Comparison of ENCODE assay signal across 9 cellular contexts in the genomic region with DNA sequence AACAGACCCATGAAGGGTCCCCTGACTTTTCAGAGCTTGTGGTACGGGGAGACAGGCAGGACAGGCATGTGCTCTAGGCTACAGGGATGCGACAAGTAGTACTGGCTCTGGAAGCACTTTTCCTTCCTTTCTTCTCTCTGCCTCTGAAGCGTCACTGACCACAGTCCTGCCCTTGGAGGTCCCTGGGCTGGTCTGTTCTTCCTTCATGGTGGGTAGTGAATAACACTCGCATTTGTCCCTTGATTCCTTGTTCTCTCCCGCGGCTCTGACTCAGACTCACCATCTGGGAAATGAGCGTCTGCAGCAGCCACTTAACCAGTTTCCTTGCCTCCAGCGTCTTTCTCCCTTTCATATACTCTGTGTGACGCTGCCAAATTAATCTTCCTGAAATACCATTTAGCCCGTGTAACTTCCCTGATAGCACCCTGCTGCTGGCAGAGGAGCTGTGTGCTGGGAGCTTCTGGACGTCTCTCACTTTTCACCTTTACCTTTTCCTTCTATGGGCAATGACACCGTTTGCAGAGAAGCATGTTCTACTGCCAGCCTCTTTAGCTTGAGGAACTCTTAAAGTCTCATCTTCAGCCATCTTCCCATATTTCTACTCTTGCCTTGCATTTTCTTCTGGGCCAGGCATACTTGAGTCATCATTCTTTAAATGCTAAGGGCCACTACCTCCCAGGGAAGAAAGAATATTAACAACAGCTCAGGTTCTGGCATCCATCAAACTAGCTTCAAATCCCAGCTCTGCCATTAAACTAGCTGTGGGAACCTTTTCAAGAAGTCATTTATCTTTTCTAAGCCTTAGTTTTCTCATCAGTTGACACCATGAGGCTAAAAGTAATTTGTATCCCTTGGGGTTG. TPM values are rescaled to one million over a fixed set of nuclear protein-coding genes. Genes with fewer than 3 reads are reported as not detected.
DNase-seq lines count a peak whose midpoint lies in the region; ATAC-seq and TF ChIP-seq lines count a peak whose summit lies in the region.
"Had no signal": no experiment of that assay in that cellular context is flagged by ENCODE, and none has a peak within 500 bp of the region (broad histone marks: within the 10 kb centered on the region; RNA-seq: fewer than 3 reads in every experiment).

No MANE protein-coding gene starts in this region.

- DNase-seq in AG04449 (ENCODE audit: low read depth, low spot score), result peak; percentile 90
- DNase-seq in NCI-H2227 (lab: John Stamatoyannopoulos, UW; ENCODE audit: unreplicated experiment), result peak; percentile 25
- peak; percentile 8 for DNase-seq in middle frontal gyrus (ENCODE audit: extremely low spot score, low spot score)
- DNase-seq in 8988T, result no peak
- no peak for DNase-seq in HuH-7 (ENCODE audit: low spot score)
- no peak for DNase-seq in DMS153 (lab: John Stamatoyannopoulos, UW)

- TF ChIP-seq CTCF in AG04449 (IDR thresholded peaks at IDR 0.05; ENCODE audit: insufficient read depth, low read length, missing control alignments), result no peak

- H3K4me3 ChIP-seq in AG04449 (ENCODE audit: low read depth, low read length) (peak overlapping the region; percentile 33), esophagus (ENCODE audit: low read depth in 1 of 2, low read length in 2 of 2) (no peak overlapping the region)

- CTCF ChIA-PET in AG04449 (lab: Yijun Ruan, JAX), result interaction anchor here (2.6 kb wide), 1 partner anchor 8 kb away, joined by 9 read pairs; no protein-coding TSS in a partner anchor

- POLR2A ChIA-PET in AG04449 (lab: Yijun Ruan, JAX), result interaction anchor here (0.9 to 1.7 kb wide), 3 partner anchors 10 to 124 kb away, joined by 3 to 8 read pairs (median 3); a partner anchor contains a TSS

- H3K27ac ChIP-seq in esophagus (ENCODE audit: low read depth in 2 of 2, low read length in 1 of 2), result peak overlapping the region; percentile 78 to 92

- H3K36me3 ChIP-seq in esophagus (ENCODE audit: control insufficient read depth in 2 of 2, insufficient read depth in 2 of 2, low read length in 1 of 2), result no peaks in the 10 kb centered on the region

- H3K4me1 ChIP-seq in esophagus (ENCODE audit: control insufficient read depth in 2 of 2, insufficient read depth in 2 of 2, low read length in 1 of 2), result peaks cover 2 to 4% of the 10 kb centered on the region in 2 donors

- H3K27me3 ChIP-seq in esophagus (ENCODE audit: control insufficient read depth in 1 of 2, insufficient read depth in 2 of 2, low read length in 2 of 2), result no peaks in the 10 kb centered on the region

- WGBS in esophagus, 2 donors, result 39 to 60% methylated on average over 12 of the region's 12 CpGs

- H3K9me3 ChIP-seq in esophagus (ENCODE audit: control insufficient read depth in 2 of 2, insufficient read depth in 1 of 2, low read depth in 1 of 2, low read length in 1 of 2), result no peaks in the 10 kb centered on the region

- ATAC-seq in HG03378 (IDR thresholded peaks at IDR 0.05; ENCODE audit: unreplicated experiment), result no peak
- ATAC-seq: WTC11 had no signal

RNA-seq across cellular contexts. Expression of a gene that starts 33.6 kb away (rescaled TPM):
- 1 to 10 TPM; 1.0 to 9.0 TPM for polyA plus RNA-seq in esophagus

Comparison
In these comparisons a context has a peak if more than half of its experiments do, and no peak if none do; other contexts are left out.
1. DNase-seq: peak in AG04449 (single experiment), NCI-H2227 (single experiment) and middle frontal gyrus (single experiment); none in 8988T (single experiment), HuH-7 (single experiment) and DMS153 (single experiment).